Comparison of ENCODE assay signal across 13 cellular contexts in the genomic region with DNA sequence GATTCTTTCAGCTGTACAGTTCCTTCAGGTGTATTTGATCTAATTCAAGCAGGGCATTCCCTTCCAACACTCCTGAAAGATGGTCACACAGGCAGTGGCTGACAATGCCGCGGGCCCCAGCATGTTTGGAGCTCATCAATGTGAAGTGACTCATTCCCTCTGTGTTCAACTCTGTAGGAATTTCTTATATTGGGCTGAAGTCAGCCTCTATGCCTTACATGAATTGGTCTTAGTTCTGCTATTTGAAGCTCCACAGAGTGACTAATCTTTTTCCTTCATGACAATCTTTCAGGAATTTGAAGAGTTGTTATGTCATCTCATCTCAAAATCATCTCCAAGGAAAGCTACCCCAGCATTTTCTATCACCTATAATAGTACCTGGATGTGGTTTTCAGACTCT.
A peak's percentile ranks its signal among the peaks of the same experiment; 100 is the strongest.
DNase-seq lines count a peak whose midpoint lies in the region; ATAC-seq lines count a peak whose summit lies in the region.
"Had no signal": no experiment of that assay in that cellular context is flagged by ENCODE, and none has a peak within 500 bp of the region (broad histone marks: within the 10 kb centered on the region; RNA-seq: fewer than 3 reads in every experiment).

No MANE protein-coding gene starts in this region.

- H3K36me3 Mint-ChIP-seq in activated T-cell treated with anti-CD3 and anti-CD28 coated beads, Interleukin-2, amount 50 U/mL, for 72 hours (ENCODE audit: insufficient read depth in 2 of 2): no peaks in the 10 kb centered on the region
- H3K36me3 Mint-ChIP-seq: activated naive CD4-positive, alpha-beta T cell treated with anti-CD3 and anti-CD28 coated beads, Interleukin-2, amount 10 ng/mL, durations not matched to agents 7 days and 5 days had no signal

- H3K9me3 Mint-ChIP-seq in activated T-cell treated with anti-CD3 and anti-CD28 coated beads, Interleukin-2, amount 50 U/mL, for 72 hours: peaks cover 0 to 2% of the 10 kb centered on the region in 2 donors
- H3K9me3 Mint-ChIP-seq: activated naive CD4-positive, alpha-beta T cell treated with anti-CD3 and anti-CD28 coated beads, Interleukin-2, amount 10 ng/mL, durations not matched to agents 7 days and 5 days had no signal

- no peak for ATAC-seq in GM18517 (IDR thresholded peaks at IDR 0.05; ENCODE audit: unreplicated experiment)
- ATAC-seq in activated T-cell treated with anti-CD3 and anti-CD28 coated beads, Interleukin-2, amount 50 U/mL, for 72 hours (replicated peaks in 1 of 2): no peak

- H3K4me3 Mint-ChIP-seq in activated T-cell treated with anti-CD3 and anti-CD28 coated beads, Interleukin-2, amount 50 U/mL, for 72 hours: no peak overlapping the region
- H3K4me3 Mint-ChIP-seq: activated naive CD4-positive, alpha-beta T cell treated with anti-CD3 and anti-CD28 coated beads, Interleukin-2, amount 10 ng/mL, durations not matched to agents 7 days and 5 days; nephron had no signal

- H3K27me3 Mint-ChIP-seq in activated T-cell treated with anti-CD3 and anti-CD28 coated beads, Interleukin-2, amount 50 U/mL, for 72 hours (ENCODE audit: low read depth): peaks cover 36% of the 10 kb centered on the region

- H3K27ac Mint-ChIP-seq in activated T-cell treated with anti-CD3 and anti-CD28 coated beads, Interleukin-2, amount 50 U/mL, for 72 hours: no peak overlapping the region
- H3K27ac Mint-ChIP-seq: activated naive CD4-positive, alpha-beta T cell treated with anti-CD3 and anti-CD28 coated beads, Interleukin-2, amount 10 ng/mL, durations not matched to agents 7 days and 5 days had no signal

- H3K4me1 Mint-ChIP-seq in activated T-cell treated with anti-CD3 and anti-CD28 coated beads, Interleukin-2, amount 50 U/mL, for 72 hours (ENCODE audit: low read depth): peaks cover 7% of the 10 kb centered on the region
- H3K4me1 Mint-ChIP-seq: nephron had no signal

- DNase-seq in COLO829 (ENCODE audit: low spot score) (peak; percentile 51), NCI-H226 (peak; percentile 62), dedifferentiated amniotic fluid mesenchymal stem cell (ENCODE audit: extremely low spot score) (peak; percentile 56), myocyte (ENCODE audit: low read depth) (peak; percentile 13)
- DNase-seq in activated CD4-positive, alpha-beta T cell treated with anti-CD3 and anti-CD28 coated beads, Interleukin-2, amount 50 U/mL, for 4 hours: no peak
- no peak for DNase-seq in stimulated activated naive CD4-positive, alpha-beta T cell treated with Interleukin-2 at 50 U/mL for 16 hours (lab: John Stamatoyannopoulos, UW)
- DNase-seq in activated T-cell treated with anti-CD3 and anti-CD28 coated beads, Interleukin-2, amount 50 U/mL, for 72 hours: no peak
- DNase-seq: activated naive CD4-positive, alpha-beta T cell treated with anti-CD3 and anti-CD28 coated beads, Interleukin-2, amount 10 ng/mL, durations not matched to agents 7 days and 5 days; cortex of kidney; NCI-H1436 treated with DMSO at 0.1 percent for 48 hours; stimulated activated naive CD4-positive, alpha-beta T cell had no signal

Comparison
In these comparisons a context has a peak if more than half of its experiments do, and no peak if none do; other contexts are left out.
1. DNase-seq: peak in COLO829 (single experiment), NCI-H226 (single experiment), dedifferentiated amniotic fluid mesenchymal stem cell (single experiment) and myocyte (single experiment); none in activated CD4-positive, alpha-beta T cell treated with anti-CD3 and anti-CD28 coated beads, Interleukin-2, amount 50 U/mL, for 4 hours (0 of 2), stimulated activated naive CD4-positive, alpha-beta T cell treated with Interleukin-2 at 50 U/mL for 16 hours (single experiment) and activated T-cell treated with anti-CD3 and anti-CD28 coated beads, Interleukin-2, amount 50 U/mL, for 72 hours (0 of 2).